22 cellular contexts compared by ENCODE assay signal in genomic region chr2:202479090-202479489, GRCh38.
DNase-seq lines count a peak whose midpoint lies in the region; TF ChIP-seq lines count a peak whose summit lies in the region.
"Had no signal": no experiment of that assay in that cellular context is flagged by ENCODE, and none has a peak within 500 bp of the region (broad histone marks: within the 10 kb centered on the region; RNA-seq: fewer than 3 reads in every experiment).

No MANE protein-coding gene starts in this region.

- no peaks in the 10 kb centered on the region for H3K9me3 Mint-ChIP-seq in activated naive CD4-positive, alpha-beta T cell treated with anti-CD3 and anti-CD28 coated beads, Interleukin-2, amount 50 U/mL, for 24 hours
- no peaks in the 10 kb centered on the region for H3K9me3 Mint-ChIP-seq in activated naive CD4-positive, alpha-beta T cell treated with anti-CD3 and anti-CD28 coated beads for 36 hours
- H3K9me3 Mint-ChIP-seq in progenitor cell of endocrine pancreas (ENCODE audit: low read depth): peaks cover 2% of the 10 kb centered on the region
- H3K9me3 Mint-ChIP-seq: dendritic cell treated with granulocyte-macrophage colony-stimulating factor and Interleukin-4, amounts not matched to agents 40 ng/mL and 50 ng/mL, for 4 days; T-cell had no signal

- H3K4me3 Mint-ChIP-seq in activated naive CD4-positive, alpha-beta T cell treated with anti-CD3 and anti-CD28 coated beads, Interleukin-2, amount 50 U/mL, for 24 hours: no peak overlapping the region
- H3K4me3 Mint-ChIP-seq in activated naive CD4-positive, alpha-beta T cell treated with anti-CD3 and anti-CD28 coated beads for 36 hours: no peak overlapping the region
- H3K4me3 Mint-ChIP-seq in progenitor cell of endocrine pancreas (ENCODE audit: low read depth): no peak overlapping the region
- H3K4me3 Mint-ChIP-seq: dendritic cell treated with granulocyte-macrophage colony-stimulating factor and Interleukin-4, amounts not matched to agents 40 ng/mL and 50 ng/mL, for 4 days; T-cell had no signal

- no peak for DNase-seq in activated naive CD4-positive, alpha-beta T cell treated with anti-CD3 and anti-CD28 coated beads for 36 hours
- DNase-seq in NCI-H2227 treated with DMSO at 0.1 percent for 48 hours (lab: John Stamatoyannopoulos, UW) (peak; percentile 62), fibroblast of the aortic adventitia (ENCODE audit: low read depth) (peak; percentile 18), progenitor cell of endocrine pancreas (ENCODE audit: low spot score, unreplicated experiment) (no peak), NAMALWA (ENCODE audit: low spot score) (no peak), T1000 (lab: John Stamatoyannopoulos, UW) (no peak)
- DNase-seq: activated CD4-positive, alpha-beta T cell treated with anti-CD3 and anti-CD28 coated beads for 1 hour; activated CD8-positive, alpha-beta memory T cell treated with anti-CD3 and anti-CD28 coated beads for 24 hours; activated naive CD4-positive, alpha-beta T cell treated with Interleukin-2 at 50 U/mL for 16 hours; activated T-cell treated with anti-CD3 and anti-CD28 coated beads, Interleukin-2, amount 50 U/mL, for 48 hours; glutamatergic neuron; mammary epithelial cell; NCI-H1092 treated with DMSO at 0.1 percent for 48 hours; NCI-H1930; NK-92 treated with Interleukin-12 subunit alpha and Interleukin-12 subunit beta, amount 100 ng/mL, for 24 hours; stimulated activated CD4-positive, alpha-beta T cell treated with anti-CD3 and anti-CD28 coated beads, Interleukin-2, amount 100 ng/mL, for 24 hours; T-cell had no signal

- intact Hi-C loops in activated naive CD4-positive, alpha-beta T cell treated with anti-CD3 and anti-CD28 coated beads for 36 hours (cut with micrococcal nuclease): no loop called here

- peaks cover 12% of the 10 kb centered on the region for H3K36me3 Mint-ChIP-seq in activated naive CD4-positive, alpha-beta T cell treated with anti-CD3 and anti-CD28 coated beads, Interleukin-2, amount 50 U/mL, for 24 hours
- H3K36me3 Mint-ChIP-seq in activated naive CD4-positive, alpha-beta T cell treated with anti-CD3 and anti-CD28 coated beads for 36 hours (ENCODE audit: low read depth): peaks cover 2% of the 10 kb centered on the region
- H3K36me3 Mint-ChIP-seq in progenitor cell of endocrine pancreas (ENCODE audit: insufficient read depth): peaks cover 22% of the 10 kb centered on the region

- H3K4me1 Mint-ChIP-seq in activated naive CD4-positive, alpha-beta T cell treated with anti-CD3 and anti-CD28 coated beads, Interleukin-2, amount 50 U/mL, for 24 hours: peaks cover 6% of the 10 kb centered on the region
- peaks cover 13% of the 10 kb centered on the region for H3K4me1 Mint-ChIP-seq in activated naive CD4-positive, alpha-beta T cell treated with anti-CD3 and anti-CD28 coated beads for 36 hours (ENCODE audit: low read depth)
- no peaks in the 10 kb centered on the region for H3K4me1 Mint-ChIP-seq in progenitor cell of endocrine pancreas (ENCODE audit: low read depth)

- no peaks in the 10 kb centered on the region for H3K27me3 Mint-ChIP-seq in activated naive CD4-positive, alpha-beta T cell treated with anti-CD3 and anti-CD28 coated beads, Interleukin-2, amount 50 U/mL, for 24 hours
- no peaks in the 10 kb centered on the region for H3K27me3 Mint-ChIP-seq in activated naive CD4-positive, alpha-beta T cell treated with anti-CD3 and anti-CD28 coated beads for 36 hours (ENCODE audit: low read depth)
- H3K27me3 Mint-ChIP-seq in progenitor cell of endocrine pancreas: no peaks in the 10 kb centered on the region
- H3K27me3 Mint-ChIP-seq: dendritic cell treated with granulocyte-macrophage colony-stimulating factor and Interleukin-4, amounts not matched to agents 40 ng/mL and 50 ng/mL, for 4 days; T-cell had no signal

- no peak for TF ChIP-seq CTCF in fibroblast of the aortic adventitia (IDR thresholded peaks at IDR 0.05; ENCODE audit: insufficient read depth, low read length)
- TF ChIP-seq CTCF in progenitor cell of endocrine pancreas (IDR thresholded peaks at IDR 0.05; ENCODE audit: unreplicated experiment): no peak

- H3K4me3 ChIP-seq in fibroblast of the aortic adventitia (ENCODE audit: low read depth, low read length): no peak overlapping the region
- H3K4me3 ChIP-seq: cardiac muscle cell, smooth muscle cell, vagina had no signal

- peak overlapping the region; percentile 62 for H3K27ac Mint-ChIP-seq in activated naive CD4-positive, alpha-beta T cell treated with anti-CD3 and anti-CD28 coated beads, Interleukin-2, amount 50 U/mL, for 24 hours
- no peak overlapping the region for H3K27ac Mint-ChIP-seq in activated naive CD4-positive, alpha-beta T cell treated with anti-CD3 and anti-CD28 coated beads for 36 hours
- peak overlapping the region; percentile 18 for H3K27ac Mint-ChIP-seq in progenitor cell of endocrine pancreas
- H3K27ac Mint-ChIP-seq: dendritic cell treated with granulocyte-macrophage colony-stimulating factor and Interleukin-4, amounts not matched to agents 40 ng/mL and 50 ng/mL, for 4 days; T-cell had no signal

- CTCF ChIA-PET in activated naive CD4-positive, alpha-beta T cell treated with anti-CD3 and anti-CD28 coated beads for 36 hours (lab: Charles Lee): no interaction called here

Comparison
In these comparisons a context has a peak if more than half of its experiments do, and no peak if none do; other contexts are left out.
1. DNase-seq: peak in NCI-H2227 treated with DMSO at 0.1 percent for 48 hours (single experiment) and fibroblast of the aortic adventitia (single experiment); none in activated naive CD4-positive, alpha-beta T cell treated with anti-CD3 and anti-CD28 coated beads for 36 hours (single experiment), progenitor cell of endocrine pancreas (single experiment), NAMALWA (single experiment) and T1000 (single experiment).